Comparison of ENCODE assay signal across 33 cellular contexts in the genomic region with DNA sequence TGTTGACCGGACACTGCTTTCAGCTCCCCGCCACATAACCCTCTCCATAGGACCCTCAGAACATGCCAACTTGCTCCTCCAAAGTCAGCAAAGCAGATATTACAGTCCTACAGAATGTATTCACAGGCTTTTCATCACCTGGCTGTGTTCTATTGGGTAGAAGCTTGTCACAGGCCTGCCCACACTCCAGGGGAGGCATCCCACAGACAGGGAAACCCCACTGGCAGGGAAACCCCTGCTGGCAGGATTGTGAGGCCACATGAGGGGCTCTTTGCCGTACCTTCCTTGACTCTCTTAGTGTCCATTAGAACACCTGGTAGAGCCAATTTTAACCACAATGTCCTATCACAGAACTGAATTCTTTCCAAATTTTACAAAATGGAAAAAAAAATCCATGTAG.
"Had no signal": no experiment of that assay in that cellular context is flagged by ENCODE, and none has a peak within 500 bp of the region (broad histone marks: within the 10 kb centered on the region; RNA-seq: fewer than 3 reads in every experiment).

No MANE protein-coding gene starts in this region.

- H3K4me1 Mint-ChIP-seq: brain had no signal

- H3K27ac Mint-ChIP-seq: activated CD4-positive, alpha-beta T cell treated with anti-CD3 and anti-CD28 coated beads for 36 hours; activated CD4-positive, alpha-beta T cell treated with anti-CD3 and anti-CD28 coated beads, Interleukin-2, amount 10 ng/mL, durations not matched to agents 7 days and 5 days; activated CD8-positive, alpha-beta T cell treated with anti-CD3 and anti-CD28 coated beads, Interleukin-2, amount 10 ng/mL, durations not matched to agents 7 days and 5 days; activated naive CD4-positive, alpha-beta T cell treated with anti-CD3 and anti-CD28 coated beads, Interleukin-2, amount 10 ng/mL, durations not matched to agents 7 days and 5 days; activated naive CD8-positive, alpha-beta T cell; activated naive CD8-positive, alpha-beta T cell treated with anti-CD3 and anti-CD28 coated beads, Interleukin-2, amount 50 U/mL, for 24 hours; brain had no signal

- H3K36me3 Mint-ChIP-seq: activated naive CD4-positive, alpha-beta T cell treated with anti-CD3 and anti-CD28 coated beads, Interleukin-2, amount 10 ng/mL, durations not matched to agents 7 days and 5 days; brain had no signal

- H3K27ac ChIP-seq: PC-9, RWPE1 had no signal

- H3K4me3 Mint-ChIP-seq: activated CD4-positive, alpha-beta T cell treated with anti-CD3 and anti-CD28 coated beads for 36 hours; activated CD4-positive, alpha-beta T cell treated with anti-CD3 and anti-CD28 coated beads, Interleukin-2, amount 10 ng/mL, durations not matched to agents 7 days and 5 days; activated CD8-positive, alpha-beta T cell treated with anti-CD3 and anti-CD28 coated beads, Interleukin-2, amount 10 ng/mL, durations not matched to agents 7 days and 5 days; activated naive CD4-positive, alpha-beta T cell treated with anti-CD3 and anti-CD28 coated beads, Interleukin-2, amount 10 ng/mL, durations not matched to agents 7 days and 5 days; activated naive CD8-positive, alpha-beta T cell; activated naive CD8-positive, alpha-beta T cell treated with anti-CD3 and anti-CD28 coated beads, Interleukin-2, amount 50 U/mL, for 24 hours had no signal

- ATAC-seq: activated CD4-positive, alpha-beta T cell treated with anti-CD3 and anti-CD28 coated beads for 36 hours; activated CD4-positive, CD25-positive, alpha-beta regulatory T cell treated with anti-CD3 and anti-CD28 coated beads, Interleukin-2, amount 50 U/mL, for 24 hours; activated CD8-positive, alpha-beta T cell treated with anti-CD3 and anti-CD28 coated beads, Interleukin-2, amount 10 ng/mL, durations not matched to agents 7 days and 5 days; activated naive CD8-positive, alpha-beta T cell treated with anti-CD3 and anti-CD28 coated beads, Interleukin-2, amount 50 U/mL, for 24 hours; K562; Right ventricle myocardium inferior had no signal

- H3K4me3 ChIP-seq: K562, PC-9 had no signal

- DNase-seq: activated CD4-positive, alpha-beta T cell treated with anti-CD3 and anti-CD28 coated beads for 36 hours; activated CD4-positive, alpha-beta T cell treated with anti-CD3 and anti-CD28 coated beads, Interleukin-2, amount 10 ng/mL, durations not matched to agents 7 days and 5 days; activated CD4-positive, alpha-beta T cell treated with anti-CD3 and anti-CD28 coated beads, Interleukin-2, amount 50 U/mL, for 48 hours; activated CD8-positive, alpha-beta memory T cell treated with anti-CD3 and anti-CD28 coated beads, Interleukin-2, amount 50 U/mL, for 48 hours; activated CD8-positive, alpha-beta T cell treated with anti-CD3 and anti-CD28 coated beads, Interleukin-2, amount 10 ng/mL, durations not matched to agents 7 days and 5 days; activated effector memory CD4-positive, alpha-beta T cell treated with Interleukin-2 at 50 U/mL for 16 hours; activated naive CD4-positive, alpha-beta T cell treated with anti-CD3 and anti-CD28 coated beads, Interleukin-2, amount 10 ng/mL, durations not matched to agents 7 days and 5 days; activated naive CD8-positive, alpha-beta T cell treated with anti-CD3 and anti-CD28 coated beads, Interleukin-2, amount 50 U/mL, for 24 hours; activated T-cell treated with anti-CD3 and anti-CD28 coated beads, Interleukin-2, amount 50 U/mL, for 48 hours; anterior cingulate cortex; caudate nucleus; cerebellar nuclear complex; NCI-H1105; NCI-H1436; NCI-H1694; NCI-H1930; NCI-H2081 treated with DMSO at 0.1 percent for 48 hours; NCI-H226; NCI-H510A; NCI-H69; NCI-H82; PC-9; SIG-M5; SW 1271; T-helper 1 cell; T-helper 2 cell; T-helper 9 cell had no signal

- H3K27me3 Mint-ChIP-seq: activated CD4-positive, alpha-beta T cell treated with anti-CD3 and anti-CD28 coated beads for 36 hours; activated naive CD8-positive, alpha-beta T cell; activated naive CD8-positive, alpha-beta T cell treated with anti-CD3 and anti-CD28 coated beads, Interleukin-2, amount 50 U/mL, for 24 hours had no signal

- H3K9me3 Mint-ChIP-seq: activated naive CD8-positive, alpha-beta T cell treated with anti-CD3 and anti-CD28 coated beads, Interleukin-2, amount 50 U/mL, for 24 hours had no signal
